23 cellular contexts compared by ENCODE assay signal in the genomic region with DNA sequence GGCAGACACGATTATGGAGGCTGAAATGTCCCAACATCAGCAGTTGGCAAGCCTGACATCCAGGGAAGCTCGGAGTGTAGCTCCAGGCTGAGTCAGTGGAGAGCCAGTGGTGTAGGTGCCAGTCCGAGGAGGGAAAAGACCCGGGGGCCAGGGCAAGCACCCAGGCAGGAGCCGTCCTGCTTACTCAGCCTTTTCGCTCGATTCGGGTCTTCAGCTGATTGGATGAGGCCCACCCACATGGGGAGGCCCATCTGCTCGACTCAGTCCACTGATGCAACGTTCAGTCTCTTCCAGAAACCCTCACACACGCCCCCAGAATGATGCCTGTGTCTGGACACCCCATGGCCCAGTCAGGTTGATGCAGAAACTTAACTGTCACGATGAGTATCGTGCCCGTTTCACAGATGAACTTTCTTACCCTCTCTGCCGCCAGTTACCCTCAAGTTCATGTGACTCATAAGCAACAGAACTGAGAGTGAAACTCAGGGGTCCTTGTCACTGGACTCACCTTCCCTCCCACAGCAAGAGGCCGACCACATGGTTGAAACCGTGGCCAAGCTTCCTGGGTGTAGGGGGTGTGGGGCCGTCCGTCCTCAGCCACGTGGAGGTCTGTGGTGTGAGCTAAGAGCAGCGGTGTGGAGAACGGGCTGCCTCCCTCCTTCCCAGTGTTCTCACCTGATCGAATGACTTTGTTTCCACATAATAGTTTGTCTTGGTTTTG.
DNase-seq lines count a peak whose midpoint lies in the region; ATAC-seq and TF ChIP-seq lines count a peak whose summit lies in the region.
"Had no signal": no experiment of that assay in that cellular context is flagged by ENCODE, and none has a peak within 500 bp of the region (broad histone marks: within the 10 kb centered on the region; RNA-seq: fewer than 3 reads in every experiment).

No MANE protein-coding gene starts in this region.

- DNase-seq in activated naive CD8-positive, alpha-beta T cell treated with anti-CD3 and anti-CD28 coated beads, Interleukin-2, amount 10 ng/mL, durations not matched to agents 7 days and 5 days: peak; percentile 7
- no peak for DNase-seq in activated naive CD8-positive, alpha-beta T cell treated with anti-CD3 and anti-CD28 coated beads for 36 hours
- DNase-seq in body of pancreas: peak in 3 of 4 donors; percentile 0 to 8 (median 4)
- DNase-seq in osteocyte (ENCODE audit: extremely low spot score, unreplicated experiment): peak; percentile 75
- DNase-seq in aorta: peak; percentile 38 to 57
- no peak for DNase-seq in epidermal melanocyte (ENCODE audit: insufficient read length, low spot score)
- DNase-seq in DMS53 (lab: John Stamatoyannopoulos, UW): no peak
- DNase-seq: activated naive CD4-positive, alpha-beta T cell treated with anti-CD3 and anti-CD28 coated beads for 36 hours; CD4-positive, alpha-beta memory T cell; IMR-90; PC-9; small intestine; stimulated activated CD4-positive, alpha-beta T cell treated with anti-CD3 and anti-CD28 coated beads, Interleukin-4, amount 100 ng/mL, for 4 hours; substantia nigra had no signal

- H3K4me1 Mint-ChIP-seq in activated naive CD8-positive, alpha-beta T cell treated with anti-CD3 and anti-CD28 coated beads, Interleukin-2, amount 10 ng/mL, durations not matched to agents 7 days and 5 days: no peaks in the 10 kb centered on the region
- peaks cover 2% of the 10 kb centered on the region for H3K4me1 Mint-ChIP-seq in activated naive CD8-positive, alpha-beta T cell treated with anti-CD3 and anti-CD28 coated beads for 36 hours
- H3K4me1 Mint-ChIP-seq in osteocyte (ENCODE audit: unreplicated experiment): no peaks in the 10 kb centered on the region
- H3K4me1 Mint-ChIP-seq: memory B cell had no signal

- H3K27ac ChIP-seq in body of pancreas: no peak overlapping the region
- H3K27ac ChIP-seq in aorta (ENCODE audit: low read depth in 1 of 2, low read length in 2 of 2): no peak overlapping the region
- H3K27ac ChIP-seq: HL-60, parathyroid adenoma, PC-9, SJSA1 had no signal

- intact Hi-C loops in body of pancreas (cut with DNase I): no loop called here
- intact Hi-C loops in aorta (cut with DNase I): no loop called here

- 71 to 83% methylated on average over 22 to 23 of the region's 23 CpGs for WGBS in body of pancreas, 2 donors
- WGBS in aorta, 2 donors: 80 to 86% methylated on average over 23 of the region's 23 CpGs

- H3K27me3 ChIP-seq in body of pancreas (no peaks in the 10 kb centered on the region), aorta (ENCODE audit: control insufficient read depth in 1 of 2, insufficient read depth in 2 of 2, low read length in 1 of 2) (no peaks in the 10 kb centered on the region)

- H3K4me3 ChIP-seq in body of pancreas (no peak overlapping the region), aorta (ENCODE audit: low read length in 2 of 2) (no peak overlapping the region)
- H3K4me3 ChIP-seq: PC-9, SJSA1 had no signal

- TF ChIP-seq POLR2A in body of pancreas (IDR thresholded peaks at IDR 0.05): no peak

- H3K9me3 Mint-ChIP-seq in activated naive CD8-positive, alpha-beta T cell treated with anti-CD3 and anti-CD28 coated beads, Interleukin-2, amount 10 ng/mL, durations not matched to agents 7 days and 5 days: no peaks in the 10 kb centered on the region
- no peaks in the 10 kb centered on the region for H3K9me3 Mint-ChIP-seq in activated naive CD8-positive, alpha-beta T cell treated with anti-CD3 and anti-CD28 coated beads for 36 hours
- peaks cover 10% of the 10 kb centered on the region for H3K9me3 Mint-ChIP-seq in osteocyte (ENCODE audit: unreplicated experiment)
- H3K9me3 Mint-ChIP-seq: activated naive CD4-positive, alpha-beta T cell treated with anti-CD3 and anti-CD28 coated beads for 36 hours; CD4-positive, alpha-beta memory T cell; memory B cell; naive thymus-derived CD8-positive, alpha-beta T cell; T-helper 2 cell treated with Interferon-gamma antibody and Interleukin-4, amounts not matched to agents 5 μg/mL and 100 μg/mL, for 36 hours; WTC11 had no signal

- H3K4me1 ChIP-seq in body of pancreas (no peaks in the 10 kb centered on the region), aorta (ENCODE audit: control insufficient read depth in 1 of 2, insufficient read depth in 2 of 2, low read length in 2 of 2) (no peaks in the 10 kb centered on the region)
- H3K4me1 ChIP-seq: parathyroid adenoma, SJSA1 had no signal

- H3K36me3 ChIP-seq in body of pancreas (replicated peaks in 1 of 2; ENCODE audit: insufficient read depth in 1 of 2, low read depth in 2 of 2): no peaks in the 10 kb centered on the region
- H3K36me3 ChIP-seq in aorta (ENCODE audit: control insufficient read depth in 1 of 2, insufficient read depth in 2 of 2, low read length in 1 of 2): no peaks in the 10 kb centered on the region
- H3K36me3 ChIP-seq: SJSA1 had no signal

- H3K9me3 ChIP-seq in body of pancreas (no peaks in the 10 kb centered on the region), aorta (ENCODE audit: control insufficient read depth, low read length) (no peaks in the 10 kb centered on the region)
- H3K9me3 ChIP-seq: SJSA1 had no signal

- no peak for TF ChIP-seq CTCF in body of pancreas (IDR thresholded peaks at IDR 0.05)
- TF ChIP-seq CTCF in osteocyte (IDR thresholded peaks at IDR 0.05): no peak

- ATAC-seq in activated naive CD8-positive, alpha-beta T cell treated with anti-CD3 and anti-CD28 coated beads, Interleukin-2, amount 10 ng/mL, durations not matched to agents 7 days and 5 days (ENCODE audit: low read depth): no peak
- no peak for ATAC-seq in body of pancreas
- ATAC-seq in aorta (ENCODE audit: low FRiP score): no peak
- ATAC-seq in HG03139 (IDR thresholded peaks at IDR 0.05; ENCODE audit: unreplicated experiment): no peak
- ATAC-seq: HCT116; naive thymus-derived CD8-positive, alpha-beta T cell; WTC11 had no signal

- H3K36me3 Mint-ChIP-seq in activated naive CD8-positive, alpha-beta T cell treated with anti-CD3 and anti-CD28 coated beads, Interleukin-2, amount 10 ng/mL, durations not matched to agents 7 days and 5 days: no peaks in the 10 kb centered on the region
- no peaks in the 10 kb centered on the region for H3K36me3 Mint-ChIP-seq in activated naive CD8-positive, alpha-beta T cell treated with anti-CD3 and anti-CD28 coated beads for 36 hours
- no peaks in the 10 kb centered on the region for H3K36me3 Mint-ChIP-seq in osteocyte (ENCODE audit: unreplicated experiment)
- H3K36me3 Mint-ChIP-seq: CD4-positive, alpha-beta memory T cell; memory B cell; naive thymus-derived CD8-positive, alpha-beta T cell; WTC11 had no signal

- H3K27me3 Mint-ChIP-seq in activated naive CD8-positive, alpha-beta T cell treated with anti-CD3 and anti-CD28 coated beads, Interleukin-2, amount 10 ng/mL, durations not matched to agents 7 days and 5 days: peaks cover 2% of the 10 kb centered on the region
- no peaks in the 10 kb centered on the region for H3K27me3 Mint-ChIP-seq in activated naive CD8-positive, alpha-beta T cell treated with anti-CD3 and anti-CD28 coated beads for 36 hours
- H3K27me3 Mint-ChIP-seq in osteocyte (ENCODE audit: unreplicated experiment): no peaks in the 10 kb centered on the region
- H3K27me3 Mint-ChIP-seq: CD4-positive, alpha-beta memory T cell; naive thymus-derived CD8-positive, alpha-beta T cell had no signal

- no peak overlapping the region for H3K27ac Mint-ChIP-seq in activated naive CD8-positive, alpha-beta T cell treated with anti-CD3 and anti-CD28 coated beads, Interleukin-2, amount 10 ng/mL, durations not matched to agents 7 days and 5 days
- H3K27ac Mint-ChIP-seq in activated naive CD8-positive, alpha-beta T cell treated with anti-CD3 and anti-CD28 coated beads for 36 hours: no peak overlapping the region
- no peak overlapping the region for H3K27ac Mint-ChIP-seq in osteocyte (ENCODE audit: unreplicated experiment)
- H3K27ac Mint-ChIP-seq: activated naive CD4-positive, alpha-beta T cell treated with anti-CD3 and anti-CD28 coated beads for 36 hours; memory B cell; naive thymus-derived CD8-positive, alpha-beta T cell; T-helper 2 cell treated with Interferon-gamma antibody and Interleukin-4, amounts not matched to agents 5 μg/mL and 100 μg/mL, for 36 hours; WTC11 had no signal

- POLR2A ChIA-PET in activated naive CD8-positive, alpha-beta T cell treated with anti-CD3 and anti-CD28 coated beads, Interleukin-2, amount 10 ng/mL, durations not matched to agents 7 days and 5 days (lab: Charles Lee): no interaction called here

- no peak overlapping the region for H3K4me3 Mint-ChIP-seq in activated naive CD8-positive, alpha-beta T cell treated with anti-CD3 and anti-CD28 coated beads, Interleukin-2, amount 10 ng/mL, durations not matched to agents 7 days and 5 days
- no peak overlapping the region for H3K4me3 Mint-ChIP-seq in activated naive CD8-positive, alpha-beta T cell treated with anti-CD3 and anti-CD28 coated beads for 36 hours
- no peak overlapping the region for H3K4me3 Mint-ChIP-seq in osteocyte (ENCODE audit: unreplicated experiment)
- H3K4me3 Mint-ChIP-seq: activated naive CD4-positive, alpha-beta T cell treated with anti-CD3 and anti-CD28 coated beads for 36 hours; CD4-positive, alpha-beta memory T cell; memory B cell; naive thymus-derived CD8-positive, alpha-beta T cell; T-helper 2 cell treated with Interferon-gamma antibody and Interleukin-4, amounts not matched to agents 5 μg/mL and 100 μg/mL, for 36 hours; WTC11 had no signal

Comparison
In these comparisons a context has a peak if more than half of its experiments do, and no peak if none do; other contexts are left out.
1. DNase-seq: peak in activated naive CD8-positive, alpha-beta T cell treated with anti-CD3 and anti-CD28 coated beads, Interleukin-2, amount 10 ng/mL, durations not matched to agents 7 days and 5 days (single experiment), body of pancreas (3 of 4), osteocyte (single experiment) and aorta (2 of 2); none in activated naive CD8-positive, alpha-beta T cell treated with anti-CD3 and anti-CD28 coated beads for 36 hours (single experiment), epidermal melanocyte (single experiment) and DMS53 (single experiment).